12 cellular contexts compared by ENCODE assay signal in the genomic region with DNA sequence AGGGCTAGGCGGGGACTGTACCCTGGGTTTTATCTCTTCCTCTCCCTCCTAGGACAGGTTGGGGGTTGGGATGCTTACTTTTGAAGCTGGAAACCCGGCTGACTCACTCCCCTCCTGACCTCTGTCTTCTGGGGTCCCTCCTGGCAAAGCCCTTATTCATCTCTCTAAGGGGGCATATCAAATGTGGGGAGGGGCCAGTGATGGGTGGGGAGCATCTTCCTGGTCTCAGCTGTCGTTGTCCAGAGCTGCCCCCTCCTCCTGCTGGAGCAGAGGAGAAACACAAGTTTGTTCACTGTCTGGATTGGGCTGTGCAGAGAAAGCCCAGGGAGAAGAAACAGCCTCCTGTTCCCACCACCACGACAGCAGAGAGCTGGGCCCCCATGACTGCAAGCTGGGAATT.
DNase-seq lines count a peak whose midpoint lies in the region; ATAC-seq, FAIRE-seq and TF ChIP-seq lines count a peak whose summit lies in the region.
"Had no signal": no experiment of that assay in that cellular context is flagged by ENCODE, and none has a peak within 500 bp of the region (broad histone marks: within the 10 kb centered on the region; RNA-seq: fewer than 3 reads in every experiment).

No MANE protein-coding gene starts in this region.

- H3K9ac ChIP-seq in GM23248 (peak overlapping the region; percentile 98), kidney (ENCODE audit: low read length in 2 of 2) (peak overlapping the region; percentile 14 to 41), neuronal stem cell (ENCODE audit: low read depth, low read length, poor library complexity) (no peak overlapping the region)

- intact Hi-C loops in kidney (cut with DNase I) (no loop called here), testis (cut with DNase I; ENCODE audit: low total_unique reads) (no loop called here)

- peak overlapping the region; percentile 43; the same call in 1 of the 2 replicates for H2AFZ ChIP-seq in GM23248
- H2AFZ ChIP-seq in neuronal stem cell (ENCODE audit: low read length): no peak overlapping the region

- H3K9me2 ChIP-seq in GM23248 (ENCODE audit: insufficient read depth): no peaks in the 10 kb centered on the region

- no peak overlapping the region for H4K91ac ChIP-seq in neuronal stem cell (ENCODE audit: low read depth, low read length, poor library complexity)

- H3K36me3 ChIP-seq in GM23248 (ENCODE audit: low read depth) (peaks cover 7% of the 10 kb centered on the region; the same call in 1 of the 2 replicates), kidney (ENCODE audit: control insufficient read depth in 1 of 2, insufficient read depth in 2 of 2, low read length in 2 of 2) (no peaks in the 10 kb centered on the region), testis (ENCODE audit: low read depth, missing control alignments) (no peaks in the 10 kb centered on the region), neuronal stem cell (replicated peaks in 1 of 2; ENCODE audit: control insufficient read depth in 2 of 2, insufficient read depth in 2 of 2, low read length in 2 of 2) (no peaks in the 10 kb centered on the region)
- H3K36me3 ChIP-seq: MG63 had no signal

- no peak overlapping the region for H2BK15ac ChIP-seq in neuronal stem cell (ENCODE audit: low read length)

- peak overlapping the region; percentile 98 for H3K27ac ChIP-seq in GM23248
- peak overlapping the region; percentile 45 to 96 for H3K27ac ChIP-seq in kidney (ENCODE audit: low read depth in 2 of 2, low read length in 2 of 2)
- H3K27ac ChIP-seq in testis: peak overlapping the region; percentile 61 to 96
- no peak overlapping the region for H3K27ac ChIP-seq in neuronal stem cell (replicated peaks; ENCODE audit: low read length)

- no peak for TF ChIP-seq POLR2A in testis (IDR thresholded peaks at IDR 0.05)

- no peaks in the 10 kb centered on the region for H3K79me1 ChIP-seq in neuronal stem cell (ENCODE audit: low read depth, low read length)

- in situ Hi-C loops in GM23248 (cut with MboI): no loop called here

- no peak overlapping the region for H4K8ac ChIP-seq in neuronal stem cell (ENCODE audit: low read depth, low read length)

- no peak overlapping the region for H2BK5ac ChIP-seq in neuronal stem cell (ENCODE audit: low read length)

- no peak overlapping the region for H3K23ac ChIP-seq in neuronal stem cell (ENCODE audit: low read depth, low read length, poor library complexity)

- no peak for FAIRE-seq in kidney (lab: Jason Lieb, UNC)

- H3F3A ChIP-seq in GM23248 (ENCODE audit: insufficient read depth): peaks cover 22% of the 10 kb centered on the region

- DNase-seq in GM23248 (peak; percentile 56), kidney (no peak), testis (peak; percentile 33), neuronal stem cell (ENCODE audit: low spot score) (no peak)
- DNase-seq: activated CD4-positive, alpha-beta T cell treated with anti-CD3 and anti-CD28 coated beads, Interleukin-2, amount 50 U/mL, for 1 hour; Caco-2; MG63; stimulated activated naive CD8-positive, alpha-beta T cell treated with anti-CD3 and anti-CD28 coated beads, Interleukin-15, amount 100 ng/mL, for 72 hours; T-cell had no signal

- peak; percentile 14; the same call in 1 of the 2 replicates for TF ChIP-seq CTCF in WI38 (IDR thresholded peaks at IDR 0.05; ENCODE audit: low read depth, low read length)
- TF ChIP-seq CTCF in kidney (IDR thresholded peaks at IDR 0.05; ENCODE audit: borderline replicate concordance, extremely low read depth, insufficient read depth): no peak
- peak in 1 of 3 experiments; percentile 12 for TF ChIP-seq CTCF in testis (IDR thresholded peaks at IDR 0.05)

- no peak overlapping the region for H2BK120ac ChIP-seq in neuronal stem cell (ENCODE audit: low read depth, low read length)

- H3K4me2 ChIP-seq in GM23248 (ENCODE audit: unreplicated experiment) (peak overlapping the region; percentile 90), neuronal stem cell (ENCODE audit: insufficient read depth, low read length, poor library complexity, severe bottlenecking) (no peak overlapping the region)

- H3K4me3 ChIP-seq in GM23248: peak overlapping the region; percentile 91
- no peak overlapping the region for H3K4me3 ChIP-seq in WI38 (ENCODE audit: low read depth, low read length)
- H3K4me3 ChIP-seq in kidney (ENCODE audit: low read length in 2 of 2): peak overlapping the region; percentile 75 to 91
- H3K4me3 ChIP-seq in testis: no peak overlapping the region
- H3K4me3 ChIP-seq in neuronal stem cell (ENCODE audit: low read length in 2 of 2): no peak overlapping the region

- H3K14ac ChIP-seq in neuronal stem cell (ENCODE audit: low read length): no peak overlapping the region

- H3K4me1 ChIP-seq in GM23248 (ENCODE audit: insufficient read depth) (peaks cover 29% of the 10 kb centered on the region), kidney (ENCODE audit: control insufficient read depth in 1 of 2, insufficient read depth in 1 of 2, low read depth in 1 of 2, low read length in 2 of 2) (peaks cover 6 to 8% of the 10 kb centered on the region in 2 donors), testis (peaks cover 38% of the 10 kb centered on the region), neuronal stem cell (ENCODE audit: control insufficient read depth in 2 of 2, insufficient read depth in 1 of 2, low read depth in 1 of 2, low read length in 2 of 2) (no peaks in the 10 kb centered on the region)

- no peaks in the 10 kb centered on the region for H3K27me3 ChIP-seq in GM23248 (replicated peaks; ENCODE audit: insufficient read depth)
- no peaks in the 10 kb centered on the region for H3K27me3 ChIP-seq in testis
- peaks cover 7 to 54% (median 28%) of the 10 kb centered on the region in 3 experiments for H3K27me3 ChIP-seq in neuronal stem cell (ENCODE audit: control insufficient read depth in 3 of 3, insufficient read depth in 3 of 3, low read depth in 1 of 3, low read length in 3 of 3)
- H3K27me3 ChIP-seq: MG63 had no signal

- H3K9me3 ChIP-seq in GM23248 (ENCODE audit: low read depth): no peaks in the 10 kb centered on the region
- no peaks in the 10 kb centered on the region for H3K9me3 ChIP-seq in kidney (ENCODE audit: control insufficient read depth in 1 of 2, low read length in 2 of 2)
- no peaks in the 10 kb centered on the region for H3K9me3 ChIP-seq in testis
- peaks cover 18 to 25% of the 10 kb centered on the region in 2 donors for H3K9me3 ChIP-seq in neuronal stem cell (replicated peaks in 1 of 2; ENCODE audit: control insufficient read depth in 2 of 2, insufficient read depth in 1 of 2, low read depth in 1 of 2, low read length in 2 of 2)
- H3K9me3 ChIP-seq: MG63 had no signal

- H2BK12ac ChIP-seq in neuronal stem cell (ENCODE audit: low read length): no peak overlapping the region

- H4K20me1 ChIP-seq in GM23248 (ENCODE audit: insufficient read depth): no peaks in the 10 kb centered on the region

- no peak overlapping the region for H3K18ac ChIP-seq in neuronal stem cell (ENCODE audit: low read length)

- no peak overlapping the region for H2AK5ac ChIP-seq in neuronal stem cell (ENCODE audit: low read depth, low read length)

- ATAC-seq in HG02840 (IDR thresholded peaks at IDR 0.05; ENCODE audit: low FRiP score, unreplicated experiment) (no peak), GM21381 (IDR thresholded peaks at IDR 0.05; ENCODE audit: unreplicated experiment) (no peak)
- ATAC-seq: stimulated activated naive CD8-positive, alpha-beta T cell treated with anti-CD3 and anti-CD28 coated beads, Interleukin-15, amount 100 ng/mL, for 72 hours; T-cell had no signal

- H3K4ac ChIP-seq in neuronal stem cell (ENCODE audit: low read length): no peak overlapping the region

- 6 to 17% methylated on average over 4 of the region's 4 CpGs for WGBS in GM23248 (ENCODE audit: low coverage in 1 of 2, low lambda C conversion rate in 2 of 2, missing lambda C conversion rate in 2 of 2), 2 experiments
- WGBS in testis, 2 donors: 24 to 29% methylated on average over 4 of the region's 4 CpGs
- no CpG with 5 or more reads among the region's 4 CpGs for WGBS in neuronal stem cell (ENCODE audit: extremely low coverage in 2 of 2, insufficient read length in 2 of 2, insufficient replicate concordance in 1 of 2), 2 donors

- H3K79me2 ChIP-seq in GM23248 (ENCODE audit: insufficient read depth): peaks cover 57% of the 10 kb centered on the region

Comparison
In these comparisons a context has a peak if more than half of its experiments do, and no peak if none do; other contexts are left out.
1. DNase-seq: peak in GM23248 (single experiment) and testis (single experiment); none in kidney (single experiment) and neuronal stem cell (single experiment).
2. H3K4me3 ChIP-seq: peak in GM23248 (single experiment) and kidney (2 of 2); none in WI38 (single experiment), testis (0 of 2) and neuronal stem cell (0 of 2).